In genomic region chr2:112141623-112142001, GRCh38 we compare ENCODE assay signal across 23 cellular contexts. TPM values are rescaled to one million over a fixed set of nuclear protein-coding genes. Genes with fewer than 3 reads are reported as not detected.
DNase-seq lines count a peak whose midpoint lies in the region; ATAC-seq, FAIRE-seq and TF ChIP-seq lines count a peak whose summit lies in the region.
"Had no signal": no experiment of that assay in that cellular context is flagged by ENCODE, and none has a peak within 500 bp of the region (broad histone marks: within the 10 kb centered on the region; RNA-seq: fewer than 3 reads in every experiment).

No MANE protein-coding gene starts in this region.

- 78 to 100% methylated on average over 3 to 7 of the region's 7 CpGs for WGBS in upper lobe of left lung, 2 donors

- no peaks in the 10 kb centered on the region for H3K36me3 ChIP-seq in A673 (ENCODE audit: insufficient read depth, low read length, poor library complexity, severe bottlenecking)
- H3K36me3 ChIP-seq in upper lobe of left lung: no peaks in the 10 kb centered on the region
- no peaks in the 10 kb centered on the region for H3K36me3 ChIP-seq in Caco-2 (ENCODE audit: control insufficient read depth, insufficient read depth, low read length)
- H3K36me3 ChIP-seq: ascending aorta, gastrocnemius medialis, Peyer's patch, sigmoid colon, SJSA1 had no signal

- TF ChIP-seq CTCF in A673 (conservative IDR thresholded peaks at IDR 0.05; ENCODE audit: low read depth, low read length): no peak
- TF ChIP-seq CTCF in upper lobe of left lung (IDR thresholded peaks at IDR 0.05): no peak
- TF ChIP-seq CTCF in Caco-2 (IDR thresholded peaks at IDR 0.05; ENCODE audit: insufficient read depth in 1 of 2, low read depth in 1 of 2, low read length in 1 of 2, severe bottlenecking in 1 of 2, unreplicated experiment in 1 of 2): no peak

- POLR2A ChIA-PET in A673 (lab: Charles Lee; ENCODE audit: low non-redundant PET) (no interaction called here), Caco-2 (lab: Charles Lee) (no interaction called here)

- no peak for DNase-seq in A673 (ENCODE audit: low spot score)
- DNase-seq in DMS53 treated with DMSO at 0.1 percent for 48 hours (lab: John Stamatoyannopoulos, UW; ENCODE audit: unreplicated experiment): peak; percentile 97
- DNase-seq in NCI-H2196 treated with DMSO at 0.1 percent for 48 hours (lab: John Stamatoyannopoulos, UW; ENCODE audit: unreplicated experiment): peak; percentile 55
- DNase-seq in upper lobe of left lung: no peak
- DNase-seq in AG08395 (ENCODE audit: low spot score): no peak
- no peak for DNase-seq in Caco-2
- DNase-seq: activated T-cell treated with anti-CD3 and anti-CD28 coated beads, Interleukin-2, amount 50 U/mL, for 72 hours; CD4-positive, CD25-positive, alpha-beta regulatory T cell; cerebellar nuclear complex; effector CD4-positive, alpha-beta T cell; gastrocnemius medialis; H9; KBM-7; NCI-H2081 treated with DMSO at 0.1 percent for 48 hours; Peyer's patch; sigmoid colon; T-helper 17 cell had no signal

- no peaks in the 10 kb centered on the region for H3K9me3 ChIP-seq in A673 (ENCODE audit: low read depth, low read length, poor library complexity, severe bottlenecking)
- H3K9me3 ChIP-seq in upper lobe of left lung: no peaks in the 10 kb centered on the region
- no peaks in the 10 kb centered on the region for H3K9me3 ChIP-seq in Caco-2
- H3K9me3 ChIP-seq: ascending aorta, gastrocnemius medialis, Peyer's patch, sigmoid colon, SJSA1 had no signal

- H3K27me3 ChIP-seq in A673 (replicated peaks; ENCODE audit: insufficient read depth, low read depth, low read length, poor library complexity): no peaks in the 10 kb centered on the region
- H3K27me3 ChIP-seq in upper lobe of left lung: peaks cover 0 to 2% (median 0%) of the 10 kb centered on the region in 4 donors
- H3K27me3 ChIP-seq in Caco-2 (replicated peaks; ENCODE audit: control insufficient read depth, insufficient read depth, low read length): no peaks in the 10 kb centered on the region
- H3K27me3 ChIP-seq: ascending aorta, Peyer's patch had no signal

- no peaks in the 10 kb centered on the region for H3K27me3 Mint-ChIP-seq in Caco-2 (ENCODE audit: insufficient read depth, unreplicated experiment)

- intact Hi-C loops in A673 (cut with micrococcal nuclease; ENCODE audit: unreplicated experiment): no loop called here
- intact Hi-C loops in Caco-2 (cut with micrococcal nuclease; ENCODE audit: unreplicated experiment): no loop called here

- ATAC-seq in upper lobe of left lung (ENCODE audit: low FRiP score in 2 of 2): no peak
- ATAC-seq: activated T-cell treated with anti-CD3 and anti-CD28 coated beads, Interleukin-2, amount 50 U/mL, for 72 hours; gastrocnemius medialis; T-helper 17 cell had no signal

- no peaks in the 10 kb centered on the region for H3K4me1 Mint-ChIP-seq in Caco-2 (ENCODE audit: low read depth, unreplicated experiment)

- BruUV-seq in A673 (replicated peaks; lab: Mats Ljungman, UMichigan): TSS peak; percentile 10
- BruUV-seq in Caco-2 (replicated peaks; lab: Mats Ljungman, UMichigan): no TSS peak

- H3K4me3 ChIP-seq in A673 (ENCODE audit: low read depth, low read length, poor library complexity, severe bottlenecking) (no peak overlapping the region), upper lobe of left lung (no peak overlapping the region), Caco-2 (ENCODE audit: low read depth, low read length) (no peak overlapping the region)
- H3K4me3 ChIP-seq: gastrocnemius medialis, Peyer's patch, sigmoid colon, SJSA1 had no signal

- no peak overlapping the region for H3K27ac Mint-ChIP-seq in Caco-2 (ENCODE audit: unreplicated experiment)
- H3K27ac Mint-ChIP-seq: activated naive CD4-positive, alpha-beta T cell treated with anti-CD3 and anti-CD28 coated beads, Interleukin-2, amount 50 U/mL, for 24 hours; activated T-cell treated with anti-CD3 and anti-CD28 coated beads, Interleukin-2, amount 50 U/mL, for 72 hours; H9; memory B cell; T-helper 17 cell had no signal

- no peaks in the 10 kb centered on the region for H3K9me3 Mint-ChIP-seq in Caco-2 (ENCODE audit: unreplicated experiment)
- H3K9me3 Mint-ChIP-seq: activated naive CD4-positive, alpha-beta T cell treated with anti-CD3 and anti-CD28 coated beads, Interleukin-2, amount 50 U/mL, for 24 hours; activated T-cell treated with anti-CD3 and anti-CD28 coated beads, Interleukin-2, amount 50 U/mL, for 72 hours; CD4-positive, CD25-positive, alpha-beta regulatory T cell; H9; memory B cell had no signal

- H3K4me3 Mint-ChIP-seq in Caco-2 (ENCODE audit: unreplicated experiment): no peak overlapping the region
- H3K4me3 Mint-ChIP-seq: activated naive CD4-positive, alpha-beta T cell treated with anti-CD3 and anti-CD28 coated beads, Interleukin-2, amount 50 U/mL, for 24 hours; activated T-cell treated with anti-CD3 and anti-CD28 coated beads, Interleukin-2, amount 50 U/mL, for 72 hours; memory B cell; T-helper 17 cell had no signal

- CTCF ChIA-PET in A673 (lab: Charles Lee): no interaction called here
- CTCF ChIA-PET in Caco-2 (lab: Charles Lee): no interaction called here

- TF ChIP-seq EP300 in upper lobe of left lung (IDR thresholded peaks at IDR 0.05): no peak

- peaks cover 6% of the 10 kb centered on the region for H3K4me1 ChIP-seq in A673 (ENCODE audit: insufficient read depth, low read length, poor library complexity, severe bottlenecking)
- peaks cover 0 to 21% (median 8%) of the 10 kb centered on the region in 4 donors for H3K4me1 ChIP-seq in upper lobe of left lung
- no peaks in the 10 kb centered on the region for H3K4me1 ChIP-seq in Caco-2
- H3K4me1 ChIP-seq: Peyer's patch had no signal

- peak; percentile 97 for FAIRE-seq in islet of Langerhans (lab: Jason Lieb, UNC)

- no peak for TF ChIP-seq POLR2A in upper lobe of left lung (IDR thresholded peaks at IDR 0.05)

- no peaks in the 10 kb centered on the region for H3K36me3 Mint-ChIP-seq in Caco-2 (ENCODE audit: insufficient read depth, unreplicated experiment)
- H3K36me3 Mint-ChIP-seq: activated naive CD4-positive, alpha-beta T cell treated with anti-CD3 and anti-CD28 coated beads, Interleukin-2, amount 50 U/mL, for 24 hours; memory B cell had no signal

- H3K27ac ChIP-seq in A673 (ENCODE audit: low read depth, low read length, poor library complexity, severe bottlenecking) (no peak overlapping the region), upper lobe of left lung (no peak overlapping the region)
- H3K27ac ChIP-seq: ascending aorta, Peyer's patch, sigmoid colon, SJSA1 had no signal

RNA-seq across cellular contexts. Expression of gene FBLN7, which starts 3.4 kb away (rescaled TPM):
- 4.1 and 5.1 TPM in 2 replicates for total RNA-seq in A673 (2021)
- total RNA-seq in upper lobe of left lung: 1 to 10 TPM in 5 of 6 donors, not detected in 1; 2.0 to 6.9 (median 4.0) TPM
- total RNA-seq in Caco-2 (2022): 0.39 and 0.59 TPM in 2 replicates
- total RNA-seq: Daoy, SJSA1 had no signal

Comparison
In these comparisons a context has a peak if more than half of its experiments do, and no peak if none do; other contexts are left out.
1. DNase-seq: peak in DMS53 treated with DMSO at 0.1 percent for 48 hours (single experiment) and NCI-H2196 treated with DMSO at 0.1 percent for 48 hours (single experiment); none in A673 (single experiment), upper lobe of left lung (0 of 2), AG08395 (single experiment) and Caco-2 (0 of 2).